In the genomic region with DNA sequence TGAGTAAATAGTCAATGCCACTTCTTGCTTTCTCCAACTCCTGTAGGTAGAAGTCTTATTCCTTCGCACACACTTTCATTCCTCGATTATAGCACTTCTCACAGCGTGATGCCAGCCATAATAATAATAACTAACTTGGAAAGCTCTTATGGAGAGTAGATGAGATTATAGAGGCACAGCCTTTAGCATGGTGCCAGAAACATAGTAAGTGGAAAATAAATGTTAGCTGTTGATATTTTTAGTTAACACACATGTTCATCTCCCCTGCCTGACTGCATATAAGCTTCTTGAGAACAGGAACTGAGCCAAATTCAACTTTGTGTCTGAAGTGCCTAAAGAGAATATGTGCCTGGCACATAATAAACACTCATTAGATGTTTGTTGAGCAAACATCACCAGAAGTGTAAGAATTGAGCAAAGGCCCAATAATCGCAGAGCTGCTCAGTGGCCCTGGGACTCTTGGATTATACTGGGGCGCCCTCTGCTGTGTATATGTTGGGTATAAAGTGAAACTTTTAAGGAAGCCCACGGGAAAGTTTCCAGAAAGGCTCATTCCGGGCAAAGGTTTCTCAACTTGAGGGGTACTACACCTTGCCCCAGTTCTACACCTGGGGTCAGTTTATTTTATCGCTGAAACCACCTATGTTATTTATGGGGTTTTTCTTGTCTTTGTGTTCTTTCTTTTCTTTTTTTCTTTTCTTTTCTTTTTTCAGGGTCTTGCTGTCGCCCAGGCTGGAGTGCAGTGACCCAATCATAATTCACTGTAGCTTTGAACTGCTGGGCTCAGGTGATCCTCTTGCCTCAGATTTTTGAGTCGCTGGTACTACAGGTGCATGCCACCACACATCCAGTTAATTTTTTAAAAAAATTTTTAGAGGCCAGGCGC, we compare ENCODE assay signal across 8 cellular contexts. TPM values are rescaled to one million over a fixed set of nuclear protein-coding genes. Genes with fewer than 3 reads are reported as not detected.
A peak's percentile ranks its signal among the peaks of the same experiment; 100 is the strongest.
DNase-seq lines count a peak whose midpoint lies in the region; ATAC-seq, FAIRE-seq and TF ChIP-seq lines count a peak whose summit lies in the region.

No MANE protein-coding gene starts in this region.

- POLR2A ChIA-PET in BJ (lab: Charles Lee), result interaction anchor here (0.6 kb wide), 1 partner anchor 143 kb away, joined by 3 read pairs; no protein-coding TSS in a partner anchor

- H3K27me3 Mint-ChIP-seq in activated T-cell treated with anti-CD3 and anti-CD28 coated beads, Interleukin-2, amount 50 U/mL, for 72 hours (ENCODE audit: low read depth), result peaks cover 31% of the 10 kb centered on the region
- peaks cover 6% of the 10 kb centered on the region for H3K27me3 Mint-ChIP-seq in type B pancreatic cell

- H3K27ac Mint-ChIP-seq in activated T-cell treated with anti-CD3 and anti-CD28 coated beads, Interleukin-2, amount 50 U/mL, for 72 hours, result no peak overlapping the region
- H3K27ac Mint-ChIP-seq in type B pancreatic cell, result no peak overlapping the region

- peaks cover 9% of the 10 kb centered on the region for H3K4me1 Mint-ChIP-seq in activated T-cell treated with anti-CD3 and anti-CD28 coated beads, Interleukin-2, amount 50 U/mL, for 72 hours (ENCODE audit: low read depth)
- no peaks in the 10 kb centered on the region for H3K4me1 Mint-ChIP-seq in type B pancreatic cell (ENCODE audit: unreplicated experiment)

- H3K4me1 ChIP-seq in osteoblast (ENCODE audit: insufficient read depth, low read length), result peaks cover 16% of the 10 kb centered on the region

- DNase-seq in BJ (ENCODE audit: low read depth) (no peak), KG1 (lab: John Stamatoyannopoulos, UW) (peak; percentile 51), RCC 7860 (ENCODE audit: low spot score) (peak; percentile 44), fibroblast of the aortic adventitia (ENCODE audit: low read depth) (peak; percentile 78), osteoblast (ENCODE audit: insufficient read length, low spot score, missing footprints) (no peak), type B pancreatic cell (ENCODE audit: extremely low spot score, unreplicated experiment) (no peak)
- peak; percentile 68 to 71 for DNase-seq in activated T-cell treated with anti-CD3 and anti-CD28 coated beads, Interleukin-2, amount 50 U/mL, for 72 hours

- TF ChIP-seq CTCF in BJ (IDR thresholded peaks at IDR 0.05; ENCODE audit: insufficient read depth, low read depth, low read length) (peak; percentile 75), fibroblast of the aortic adventitia (IDR thresholded peaks at IDR 0.05; ENCODE audit: insufficient read depth, low read length) (peak; percentile 64), osteoblast (IDR thresholded peaks at IDR 0.05; ENCODE audit: extremely low read depth, low read depth, low read length) (peak; percentile 73), type B pancreatic cell (conservative IDR thresholded peaks at IDR 0.05) (peak; percentile 83)

- H3K9me3 Mint-ChIP-seq in activated T-cell treated with anti-CD3 and anti-CD28 coated beads, Interleukin-2, amount 50 U/mL, for 72 hours, result no peaks in the 10 kb centered on the region
- H3K9me3 Mint-ChIP-seq in type B pancreatic cell, result no peaks in the 10 kb centered on the region

- H4K20me1 ChIP-seq in osteoblast (ENCODE audit: insufficient read depth, low read length), result no peaks in the 10 kb centered on the region

- H3K27me3 ChIP-seq in BJ (ENCODE audit: control insufficient read depth, insufficient read depth, low read length), result 0 out of 2 replicates have a peak, but pooled peaks cover 1% of the 10 kb centered on the region
- H3K27me3 ChIP-seq in osteoblast (ENCODE audit: insufficient read depth, low read length), result no peaks in the 10 kb centered on the region

- H3K79me2 ChIP-seq in osteoblast (ENCODE audit: insufficient read depth, low read length), result no peaks in the 10 kb centered on the region

- no peak overlapping the region for H3K27ac ChIP-seq in osteoblast (ENCODE audit: low read depth, low read length)

- CTCF ChIA-PET in BJ (lab: Yijun Ruan, JAX), result interaction anchor here (0.7 to 5.0 kb wide), 29 partner anchors 8 to 149 kb away, joined by 3 to 84 read pairs (median 7); partner anchors contain the start of genes ALKBH8 and ELMOD1

- no peak overlapping the region for H3K4me3 Mint-ChIP-seq in activated T-cell treated with anti-CD3 and anti-CD28 coated beads, Interleukin-2, amount 50 U/mL, for 72 hours
- no peak overlapping the region for H3K4me3 Mint-ChIP-seq in type B pancreatic cell

- ATAC-seq in GM19452 (IDR thresholded peaks at IDR 0.05; ENCODE audit: unreplicated experiment), result peak; percentile 58
- peak; percentile 85 for ATAC-seq in activated T-cell treated with anti-CD3 and anti-CD28 coated beads, Interleukin-2, amount 50 U/mL, for 72 hours (replicated peaks in 1 of 2)

- H3K4me3 ChIP-seq in BJ (ENCODE audit: low read depth, low read length) (no peak overlapping the region), fibroblast of the aortic adventitia (ENCODE audit: low read depth, low read length) (peak overlapping the region; percentile 22), osteoblast (ENCODE audit: insufficient read depth, low read length) (peak overlapping the region; percentile 0)

- FAIRE-seq in RCC 7860 (lab: Jason Lieb, UNC), result peak; percentile 10

- H3K36me3 Mint-ChIP-seq in activated T-cell treated with anti-CD3 and anti-CD28 coated beads, Interleukin-2, amount 50 U/mL, for 72 hours (ENCODE audit: insufficient read depth in 2 of 2), result no peaks in the 10 kb centered on the region
- H3K36me3 Mint-ChIP-seq in type B pancreatic cell, result no peaks in the 10 kb centered on the region

- H3K36me3 ChIP-seq in BJ (ENCODE audit: control insufficient read depth, insufficient read depth, low read length), result no peaks in the 10 kb centered on the region
- no peaks in the 10 kb centered on the region for H3K36me3 ChIP-seq in osteoblast (ENCODE audit: insufficient read depth, low read length)

- no peak overlapping the region for H2AFZ ChIP-seq in osteoblast (ENCODE audit: low read length)

- H3K4me2 ChIP-seq in osteoblast (ENCODE audit: insufficient read depth, low read length), result peak overlapping the region; percentile 49

- H3K9me3 ChIP-seq in osteoblast (ENCODE audit: low read depth, low read length), result no peaks in the 10 kb centered on the region

RNA-seq across cellular contexts. Expression of gene SLN, which starts 22.3 kb away (rescaled TPM):
- not detected in 2 replicates for polyA plus RNA-seq in BJ (2011; rRNA removed)
- polyA minus RNA-seq in BJ (2011; rRNA and poly(A)+ RNA removed), result not detected in 2 replicates
- not detected for total RNA-seq in activated T-cell treated with anti-CD3 and anti-CD28 coated beads, Interleukin-2, amount 50 U/mL, for 72 hours
- total RNA-seq in fibroblast of the aortic adventitia (ENCODE audit: low replicate concordance) (not detected in 2 replicates), osteoblast (not detected in 2 replicates), type B pancreatic cell (ENCODE audit: low replicate concordance) (not detected in 2 replicates)

Comparison
In these comparisons a context has a peak if more than half of its experiments do, and no peak if none do; other contexts are left out.
1. DNase-seq: peak in KG1 (single experiment), RCC 7860 (single experiment), activated T-cell treated with anti-CD3 and anti-CD28 coated beads, Interleukin-2, amount 50 U/mL, for 72 hours (2 of 2) and fibroblast of the aortic adventitia (single experiment); none in BJ (single experiment), osteoblast (single experiment) and type B pancreatic cell (single experiment).
2. Peak in every context shown above with its lines, with median percentiles within 50 percentile points of each other: CTCF ChIP-seq.